ENCODE assay signal across 1 cellular context in the genomic region with DNA sequence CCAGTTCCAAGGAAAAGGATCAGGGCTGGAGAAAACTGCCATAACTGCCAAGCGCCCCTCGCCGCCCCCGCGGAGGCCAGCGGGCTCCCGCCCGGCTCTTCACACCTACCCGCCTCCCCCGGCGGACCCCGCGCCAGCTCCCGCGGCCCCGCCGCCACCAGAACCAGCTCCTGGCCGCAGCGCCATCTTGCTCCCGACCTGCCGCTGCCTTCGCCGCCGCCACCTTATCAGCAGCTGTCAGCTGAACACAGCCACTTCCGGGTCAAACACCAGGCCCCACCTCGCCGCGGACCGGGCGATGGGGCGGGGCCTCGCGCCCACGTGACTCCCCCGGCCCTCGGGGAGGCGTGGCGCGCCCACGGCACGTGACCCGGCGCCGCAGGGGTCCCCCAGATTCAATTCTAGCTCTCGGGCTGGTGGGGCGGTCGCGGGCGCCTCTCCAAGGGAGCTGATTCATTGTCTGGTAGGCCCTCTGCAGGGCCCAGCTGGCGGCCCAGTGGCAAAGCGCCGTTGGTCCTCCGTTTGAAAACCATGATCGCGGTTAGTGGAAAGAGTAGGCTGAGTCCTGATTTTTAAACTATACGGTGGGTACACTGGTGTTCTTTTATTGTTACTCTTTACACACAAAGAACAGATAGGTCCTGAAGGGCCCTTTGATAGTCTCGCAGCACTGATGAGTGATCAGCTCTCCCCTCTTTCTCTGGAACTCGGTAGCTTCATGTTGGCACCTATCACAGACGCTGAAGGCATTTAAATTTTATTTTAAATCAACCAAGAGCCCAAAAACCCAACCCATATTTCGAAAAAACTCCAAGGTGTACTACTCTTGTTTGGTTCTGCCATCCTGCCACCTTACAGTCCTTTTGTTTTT.
TF ChIP-seq lines count a peak whose summit lies in the region.

A gene with protein sequence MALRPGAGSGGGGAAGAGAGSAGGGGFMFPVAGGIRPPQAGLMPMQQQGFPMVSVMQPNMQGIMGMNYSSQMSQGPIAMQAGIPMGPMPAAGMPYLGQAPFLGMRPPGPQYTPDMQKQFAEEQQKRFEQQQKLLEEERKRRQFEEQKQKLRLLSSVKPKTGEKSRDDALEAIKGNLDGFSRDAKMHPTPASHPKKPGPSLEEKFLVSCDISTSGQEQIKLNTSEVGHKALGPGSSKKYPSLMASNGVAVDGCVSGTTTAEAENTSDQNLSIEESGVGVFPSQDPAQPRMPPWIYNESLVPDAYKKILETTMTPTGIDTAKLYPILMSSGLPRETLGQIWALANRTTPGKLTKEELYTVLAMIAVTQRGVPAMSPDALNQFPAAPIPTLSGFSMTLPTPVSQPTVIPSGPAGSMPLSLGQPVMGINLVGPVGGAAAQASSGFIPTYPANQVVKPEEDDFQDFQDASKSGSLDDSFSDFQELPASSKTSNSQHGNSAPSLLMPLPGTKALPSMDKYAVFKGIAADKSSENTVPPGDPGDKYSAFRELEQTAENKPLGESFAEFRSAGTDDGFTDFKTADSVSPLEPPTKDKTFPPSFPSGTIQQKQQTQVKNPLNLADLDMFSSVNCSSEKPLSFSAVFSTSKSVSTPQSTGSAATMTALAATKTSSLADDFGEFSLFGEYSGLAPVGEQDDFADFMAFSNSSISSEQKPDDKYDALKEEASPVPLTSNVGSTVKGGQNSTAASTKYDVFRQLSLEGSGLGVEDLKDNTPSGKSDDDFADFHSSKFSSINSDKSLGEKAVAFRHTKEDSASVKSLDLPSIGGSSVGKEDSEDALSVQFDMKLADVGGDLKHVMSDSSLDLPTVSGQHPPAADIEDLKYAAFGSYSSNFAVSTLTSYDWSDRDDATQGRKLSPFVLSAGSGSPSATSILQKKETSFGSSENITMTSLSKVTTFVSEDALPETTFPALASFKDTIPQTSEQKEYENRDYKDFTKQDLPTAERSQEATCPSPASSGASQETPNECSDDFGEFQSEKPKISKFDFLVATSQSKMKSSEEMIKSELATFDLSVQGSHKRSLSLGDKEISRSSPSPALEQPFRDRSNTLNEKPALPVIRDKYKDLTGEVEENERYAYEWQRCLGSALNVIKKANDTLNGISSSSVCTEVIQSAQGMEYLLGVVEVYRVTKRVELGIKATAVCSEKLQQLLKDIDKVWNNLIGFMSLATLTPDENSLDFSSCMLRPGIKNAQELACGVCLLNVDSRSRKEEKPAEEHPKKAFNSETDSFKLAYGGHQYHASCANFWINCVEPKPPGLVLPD (N-terminal part only) (minus strand): TSS at position 249 of the 871 bp plus-strand sequence. CDS start 63 bp downstream, at position 186.

TF ChIP-seq in GM23338, 12 proteins besides CTCF, POLR2A, EP300 and RAD21 (continued from another document):
- TF ChIP-seq, protein P1, sequence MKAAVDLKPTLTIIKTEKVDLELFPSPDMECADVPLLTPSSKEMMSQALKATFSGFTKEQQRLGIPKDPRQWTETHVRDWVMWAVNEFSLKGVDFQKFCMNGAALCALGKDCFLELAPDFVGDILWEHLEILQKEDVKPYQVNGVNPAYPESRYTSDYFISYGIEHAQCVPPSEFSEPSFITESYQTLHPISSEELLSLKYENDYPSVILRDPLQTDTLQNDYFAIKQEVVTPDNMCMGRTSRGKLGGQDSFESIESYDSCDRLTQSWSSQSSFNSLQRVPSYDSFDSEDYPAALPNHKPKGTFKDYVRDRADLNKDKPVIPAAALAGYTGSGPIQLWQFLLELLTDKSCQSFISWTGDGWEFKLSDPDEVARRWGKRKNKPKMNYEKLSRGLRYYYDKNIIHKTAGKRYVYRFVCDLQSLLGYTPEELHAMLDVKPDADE (IDR thresholded peaks at IDR 0.05): peak; percentile 61; the same call in 1 of the 2 replicates
- TF ChIP-seq, protein P2, sequence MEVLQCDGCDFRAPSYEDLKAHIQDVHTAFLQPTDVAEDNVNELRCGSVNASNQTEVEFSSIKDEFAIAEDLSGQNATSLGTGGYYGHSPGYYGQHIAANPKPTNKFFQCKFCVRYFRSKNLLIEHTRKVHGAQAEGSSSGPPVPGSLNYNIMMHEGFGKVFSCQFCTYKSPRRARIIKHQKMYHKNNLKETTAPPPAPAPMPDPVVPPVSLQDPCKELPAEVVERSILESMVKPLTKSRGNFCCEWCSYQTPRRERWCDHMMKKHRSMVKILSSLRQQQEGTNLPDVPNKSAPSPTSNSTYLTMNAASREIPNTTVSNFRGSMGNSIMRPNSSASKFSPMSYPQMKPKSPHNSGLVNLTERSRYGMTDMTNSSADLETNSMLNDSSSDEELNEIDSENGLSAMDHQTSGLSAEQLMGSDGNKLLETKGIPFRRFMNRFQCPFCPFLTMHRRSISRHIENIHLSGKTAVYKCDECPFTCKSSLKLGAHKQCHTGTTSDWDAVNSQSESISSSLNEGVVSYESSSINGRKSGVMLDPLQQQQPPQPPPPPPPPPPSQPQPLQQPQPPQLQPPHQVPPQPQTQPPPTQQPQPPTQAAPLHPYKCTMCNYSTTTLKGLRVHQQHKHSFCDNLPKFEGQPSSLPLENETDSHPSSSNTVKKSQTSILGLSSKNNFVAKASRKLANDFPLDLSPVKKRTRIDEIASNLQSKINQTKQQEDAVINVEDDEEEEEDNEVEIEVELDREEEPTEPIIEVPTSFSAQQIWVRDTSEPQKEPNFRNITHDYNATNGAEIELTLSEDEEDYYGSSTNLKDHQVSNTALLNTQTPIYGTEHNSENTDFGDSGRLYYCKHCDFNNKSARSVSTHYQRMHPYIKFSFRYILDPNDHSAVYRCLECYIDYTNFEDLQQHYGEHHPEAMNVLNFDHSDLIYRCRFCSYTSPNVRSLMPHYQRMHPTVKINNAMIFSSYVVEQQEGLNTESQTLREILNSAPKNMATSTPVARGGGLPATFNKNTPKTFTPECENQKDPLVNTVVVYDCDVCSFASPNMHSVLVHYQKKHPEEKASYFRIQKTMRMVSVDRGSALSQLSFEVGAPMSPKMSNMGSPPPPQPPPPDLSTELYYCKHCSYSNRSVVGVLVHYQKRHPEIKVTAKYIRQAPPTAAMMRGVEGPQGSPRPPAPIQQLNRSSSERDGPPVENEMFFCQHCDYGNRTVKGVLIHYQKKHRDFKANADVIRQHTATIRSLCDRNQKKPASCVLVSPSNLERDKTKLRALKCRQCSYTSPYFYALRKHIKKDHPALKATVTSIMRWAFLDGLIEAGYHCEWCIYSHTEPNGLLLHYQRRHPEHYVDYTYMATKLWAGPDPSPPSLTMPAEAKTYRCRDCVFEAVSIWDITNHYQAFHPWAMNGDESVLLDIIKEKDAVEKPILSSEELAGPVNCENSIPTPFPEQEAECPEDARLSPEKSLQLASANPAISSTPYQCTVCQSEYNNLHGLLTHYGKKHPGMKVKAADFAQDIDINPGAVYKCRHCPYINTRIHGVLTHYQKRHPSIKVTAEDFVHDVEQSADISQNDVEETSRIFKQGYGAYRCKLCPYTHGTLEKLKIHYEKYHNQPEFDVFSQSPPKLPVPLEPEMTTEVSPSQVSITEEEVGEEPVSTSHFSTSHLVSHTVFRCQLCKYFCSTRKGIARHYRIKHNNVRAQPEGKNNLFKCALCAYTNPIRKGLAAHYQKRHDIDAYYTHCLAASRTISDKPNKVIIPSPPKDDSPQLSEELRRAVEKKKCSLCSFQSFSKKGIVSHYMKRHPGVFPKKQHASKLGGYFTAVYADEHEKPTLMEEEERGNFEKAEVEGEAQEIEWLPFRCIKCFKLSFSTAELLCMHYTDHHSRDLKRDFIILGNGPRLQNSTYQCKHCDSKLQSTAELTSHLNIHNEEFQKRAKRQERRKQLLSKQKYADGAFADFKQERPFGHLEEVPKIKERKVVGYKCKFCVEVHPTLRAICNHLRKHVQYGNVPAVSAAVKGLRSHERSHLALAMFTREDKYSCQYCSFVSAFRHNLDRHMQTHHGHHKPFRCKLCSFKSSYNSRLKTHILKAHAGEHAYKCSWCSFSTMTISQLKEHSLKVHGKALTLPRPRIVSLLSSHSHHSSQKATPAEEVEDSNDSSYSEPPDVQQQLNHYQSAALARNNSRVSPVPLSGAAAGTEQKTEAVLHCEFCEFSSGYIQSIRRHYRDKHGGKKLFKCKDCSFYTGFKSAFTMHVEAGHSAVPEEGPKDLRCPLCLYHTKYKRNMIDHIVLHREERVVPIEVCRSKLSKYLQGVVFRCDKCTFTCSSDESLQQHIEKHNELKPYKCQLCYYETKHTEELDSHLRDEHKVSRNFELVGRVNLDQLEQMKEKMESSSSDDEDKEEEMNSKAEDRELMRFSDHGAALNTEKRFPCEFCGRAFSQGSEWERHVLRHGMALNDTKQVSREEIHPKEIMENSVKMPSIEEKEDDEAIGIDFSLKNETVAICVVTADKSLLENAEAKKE (CRISPR knock-in tag; IDR thresholded peaks at IDR 0.05): no peak
